20 cellular contexts compared by ENCODE assay signal in the genomic region with DNA sequence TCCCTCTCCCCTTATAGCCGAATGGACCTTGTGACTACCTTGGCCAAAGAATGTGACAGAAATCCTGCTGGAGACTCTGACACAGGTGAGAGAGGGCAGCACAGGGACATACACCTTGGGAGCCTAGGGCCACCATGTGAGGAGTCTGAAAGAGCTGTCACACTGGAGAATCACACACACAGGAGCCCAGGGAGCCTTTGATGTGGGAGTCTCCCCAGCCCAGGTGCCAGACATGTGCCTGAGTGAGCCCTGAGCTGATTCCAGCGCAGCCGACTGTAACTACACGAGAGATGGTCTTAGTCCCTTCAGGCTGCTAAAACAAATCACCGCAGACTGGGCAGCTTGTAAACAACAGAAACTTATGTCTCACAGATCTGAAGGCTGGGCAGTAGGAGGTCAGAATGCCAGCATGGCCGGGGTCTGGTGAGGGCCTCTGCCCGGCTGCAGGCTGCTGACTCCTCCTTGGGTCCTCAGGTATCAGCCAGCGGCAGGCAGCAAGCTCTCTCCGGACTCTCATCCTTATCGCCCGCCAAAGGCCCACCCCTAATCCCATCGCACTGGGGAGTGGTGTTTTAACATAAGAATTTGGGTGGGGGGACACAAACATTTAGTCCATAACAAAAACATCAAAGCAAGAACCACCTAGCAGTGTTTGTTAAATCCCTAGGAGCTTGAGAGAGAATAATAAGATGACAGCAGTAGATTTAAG.
"Had no signal": no experiment of that assay in that cellular context is flagged by ENCODE, and none has a peak within 500 bp of the region (broad histone marks: within the 10 kb centered on the region; RNA-seq: fewer than 3 reads in every experiment).

No MANE protein-coding gene starts in this region.

- H3K36me3 ChIP-seq: cardiac muscle cell, esophagus squamous epithelium, left lung, prostate gland, right atrium auricular region had no signal

- H3K27me3 ChIP-seq: right atrium auricular region, testis had no signal

- H3K4me3 ChIP-seq: cardiac muscle cell, esophagus squamous epithelium, left lung, prostate gland, right atrium auricular region, testis had no signal

- H3K4me3 Mint-ChIP-seq: activated naive CD8-positive, alpha-beta T cell treated with anti-CD3 and anti-CD28 coated beads, Interleukin-2, amount 10 ng/mL, durations not matched to agents 7 days and 5 days; activated T-cell treated with anti-CD3 and anti-CD28 coated beads, Interleukin-2, amount 50 U/mL, for 72 hours; neural crest cell; type B pancreatic cell had no signal

- H3K4me1 Mint-ChIP-seq: neural crest cell had no signal

- H3K27ac ChIP-seq: cardiac muscle cell, esophagus squamous epithelium, left lung, prostate gland, right atrium auricular region, testis had no signal

- H3K9me3 ChIP-seq: esophagus squamous epithelium, left lung, prostate gland, right atrium auricular region, testis had no signal

- H3K27ac Mint-ChIP-seq: activated naive CD8-positive, alpha-beta T cell treated with anti-CD3 and anti-CD28 coated beads, Interleukin-2, amount 10 ng/mL, durations not matched to agents 7 days and 5 days; activated T-cell treated with anti-CD3 and anti-CD28 coated beads, Interleukin-2, amount 50 U/mL, for 72 hours; type B pancreatic cell had no signal

- DNase-seq: activated CD4-positive, alpha-beta T cell treated with anti-CD3 and anti-CD28 coated beads for 1 hour; activated CD8-positive, alpha-beta memory T cell treated with anti-CD3 and anti-CD28 coated beads for 24 hours; activated gamma-delta T cell; activated naive CD8-positive, alpha-beta T cell treated with anti-CD3 and anti-CD28 coated beads, Interleukin-2, amount 10 ng/mL, durations not matched to agents 7 days and 5 days; activated T-cell treated with anti-CD3 and anti-CD28 coated beads, Interleukin-2, amount 50 U/mL, for 72 hours; amygdala; dermis blood vessel endothelial cell; effector memory CD4-positive, alpha-beta T cell; esophagus squamous epithelium; kidney; left lung; mammary epithelial cell; stimulated activated CD4-positive, alpha-beta T cell treated with anti-CD3 and anti-CD28 coated beads, Interleukin-2, amount 100 ng/mL, for 24 hours; T-helper 2 cell; testis had no signal

- H3K4me1 ChIP-seq: left lung, prostate gland, right atrium auricular region, testis had no signal

- ATAC-seq: activated T-cell treated with anti-CD3 and anti-CD28 coated beads, Interleukin-2, amount 50 U/mL, for 72 hours; left lung had no signal

- H3K36me3 Mint-ChIP-seq: activated naive CD8-positive, alpha-beta T cell treated with anti-CD3 and anti-CD28 coated beads, Interleukin-2, amount 10 ng/mL, durations not matched to agents 7 days and 5 days had no signal

- H3K9me3 Mint-ChIP-seq: activated naive CD8-positive, alpha-beta T cell treated with anti-CD3 and anti-CD28 coated beads, Interleukin-2, amount 10 ng/mL, durations not matched to agents 7 days and 5 days; activated T-cell treated with anti-CD3 and anti-CD28 coated beads, Interleukin-2, amount 50 U/mL, for 72 hours; neural crest cell; type B pancreatic cell had no signal
